ENCODE assay signal across 8 cellular contexts in genomic region chr21:33542640-33543504, GRCh38. TPM values are rescaled to one million over a fixed set of nuclear protein-coding genes. Genes with fewer than 3 reads are reported as not detected.
DNase-seq lines count a peak whose midpoint lies in the region; ATAC-seq and TF ChIP-seq lines count a peak whose summit lies in the region.

A gene with protein sequence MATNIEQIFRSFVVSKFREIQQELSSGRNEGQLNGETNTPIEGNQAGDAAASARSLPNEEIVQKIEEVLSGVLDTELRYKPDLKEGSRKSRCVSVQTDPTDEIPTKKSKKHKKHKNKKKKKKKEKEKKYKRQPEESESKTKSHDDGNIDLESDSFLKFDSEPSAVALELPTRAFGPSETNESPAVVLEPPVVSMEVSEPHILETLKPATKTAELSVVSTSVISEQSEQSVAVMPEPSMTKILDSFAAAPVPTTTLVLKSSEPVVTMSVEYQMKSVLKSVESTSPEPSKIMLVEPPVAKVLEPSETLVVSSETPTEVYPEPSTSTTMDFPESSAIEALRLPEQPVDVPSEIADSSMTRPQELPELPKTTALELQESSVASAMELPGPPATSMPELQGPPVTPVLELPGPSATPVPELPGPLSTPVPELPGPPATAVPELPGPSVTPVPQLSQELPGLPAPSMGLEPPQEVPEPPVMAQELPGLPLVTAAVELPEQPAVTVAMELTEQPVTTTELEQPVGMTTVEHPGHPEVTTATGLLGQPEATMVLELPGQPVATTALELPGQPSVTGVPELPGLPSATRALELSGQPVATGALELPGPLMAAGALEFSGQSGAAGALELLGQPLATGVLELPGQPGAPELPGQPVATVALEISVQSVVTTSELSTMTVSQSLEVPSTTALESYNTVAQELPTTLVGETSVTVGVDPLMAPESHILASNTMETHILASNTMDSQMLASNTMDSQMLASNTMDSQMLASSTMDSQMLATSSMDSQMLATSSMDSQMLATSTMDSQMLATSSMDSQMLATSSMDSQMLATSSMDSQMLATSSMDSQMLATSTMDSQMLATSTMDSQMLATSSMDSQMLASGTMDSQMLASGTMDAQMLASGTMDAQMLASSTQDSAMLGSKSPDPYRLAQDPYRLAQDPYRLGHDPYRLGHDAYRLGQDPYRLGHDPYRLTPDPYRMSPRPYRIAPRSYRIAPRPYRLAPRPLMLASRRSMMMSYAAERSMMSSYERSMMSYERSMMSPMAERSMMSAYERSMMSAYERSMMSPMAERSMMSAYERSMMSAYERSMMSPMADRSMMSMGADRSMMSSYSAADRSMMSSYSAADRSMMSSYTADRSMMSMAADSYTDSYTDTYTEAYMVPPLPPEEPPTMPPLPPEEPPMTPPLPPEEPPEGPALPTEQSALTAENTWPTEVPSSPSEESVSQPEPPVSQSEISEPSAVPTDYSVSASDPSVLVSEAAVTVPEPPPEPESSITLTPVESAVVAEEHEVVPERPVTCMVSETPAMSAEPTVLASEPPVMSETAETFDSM (N-terminal part only) (plus strand): TSS chr21:33543038. CDS start chr21:33543093, 55 bp downstream.

- ATAC-seq in GM18499 (IDR thresholded peaks at IDR 0.05; ENCODE audit: insufficient read depth, unreplicated experiment) (peak; percentile 76), HG02943 (IDR thresholded peaks at IDR 0.05; ENCODE audit: low read depth, unreplicated experiment) (peak; percentile 96), left ventricle myocardium superior (peak; percentile 98)

- no peaks in the 10 kb centered on the region for H3K27me3 ChIP-seq in prostate gland (replicated peaks; ENCODE audit: insufficient read depth)

- under 1% methylated on average over 56 of the region's 57 CpGs for WGBS in prostate gland
- WGBS in urinary bladder = under 1% methylated on average over 56 of the region's 57 CpGs

- no peaks in the 10 kb centered on the region for H3K9me3 ChIP-seq in prostate gland

- intact Hi-C loops in T-helper 2 cell treated with Interferon-gamma antibody and Interleukin-4, amounts not matched to agents 100 ng/mL and 5 ng/mL, for 36 hours (cut with micrococcal nuclease) = loop anchor here (1.0 to 5.0 kb wide), 11 partner anchors 45 to 1072 kb away; partner anchors contain the start of genes CFAP298, CRYZL1, DNAJC28 and DONSON
- intact Hi-C loops in left ventricle myocardium superior (cut with micrococcal nuclease) = no loop called here
- intact Hi-C loops in prostate gland (cut with DNase I) = loop anchor here (2.0 kb wide), 1 partner anchor 64 kb away; the partner anchor contains the start of gene TMEM50B

- no peaks in the 10 kb centered on the region for H3K36me3 ChIP-seq in prostate gland
- no peaks in the 10 kb centered on the region for H3K36me3 ChIP-seq in urinary bladder (ENCODE audit: insufficient read depth)

- peak; percentile 95 for TF ChIP-seq POLR2A in prostate gland (IDR thresholded peaks at IDR 0.05)

- H3K4me3 ChIP-seq in prostate gland = peak within 1 kb of the TSS; percentile 63 to 65
- H3K4me3 ChIP-seq in urinary bladder (ENCODE audit: low read depth, low read length) = peak within 1 kb of the TSS; percentile 77

- H3K4me1 ChIP-seq in prostate gland (replicated peaks) = peaks cover 5% of the 10 kb centered on the region
- no peaks in the 10 kb centered on the region for H3K4me1 ChIP-seq in urinary bladder (ENCODE audit: insufficient read depth)

- TF ChIP-seq CTCF in prostate gland (IDR thresholded peaks at IDR 0.05) = peak in 1 of 4 experiments; percentile 4

- DNase-seq in NCI-H187 treated with DMSO at 0.1 percent for 48 hours (lab: John Stamatoyannopoulos, UW) (peak; percentile 96), anterior cingulate cortex (lab: John Stamatoyannopoulos, UW) (peak; percentile 90 to 100 (median 99)), left ventricle myocardium superior (peak; percentile 99), prostate gland (ENCODE audit: low spot score) (peak; percentile 99)

- H3K27ac ChIP-seq in prostate gland (peak within 1 kb of the TSS; percentile 99), urinary bladder (ENCODE audit: low read depth) (peak within 1 kb of the TSS; percentile 99)

RNA-seq across cellular contexts. Expression of the gene that starts here (rescaled TPM):
- 328 and 340 TPM in 2 replicates for total RNA-seq in T-helper 2 cell treated with Interferon-gamma antibody and Interleukin-4, amounts not matched to agents 100 ng/mL and 5 ng/mL, for 36 hours
- 141 TPM for total RNA-seq in left ventricle myocardium superior
- 100 to 1,000 TPM; 213 to 222 TPM for total RNA-seq in prostate gland
- 394 TPM for total RNA-seq in urinary bladder
- 115 TPM for polyA plus RNA-seq in urinary bladder

Comparison
In these comparisons a context has a peak if more than half of its experiments do, and no peak if none do; other contexts are left out.
1. Peak in every context shown above with its lines: DNase-seq, ATAC-seq, H3K4me3 ChIP-seq and H3K27ac ChIP-seq.